Comparison of ENCODE assay signal across 1 cellular context in the genomic region with DNA sequence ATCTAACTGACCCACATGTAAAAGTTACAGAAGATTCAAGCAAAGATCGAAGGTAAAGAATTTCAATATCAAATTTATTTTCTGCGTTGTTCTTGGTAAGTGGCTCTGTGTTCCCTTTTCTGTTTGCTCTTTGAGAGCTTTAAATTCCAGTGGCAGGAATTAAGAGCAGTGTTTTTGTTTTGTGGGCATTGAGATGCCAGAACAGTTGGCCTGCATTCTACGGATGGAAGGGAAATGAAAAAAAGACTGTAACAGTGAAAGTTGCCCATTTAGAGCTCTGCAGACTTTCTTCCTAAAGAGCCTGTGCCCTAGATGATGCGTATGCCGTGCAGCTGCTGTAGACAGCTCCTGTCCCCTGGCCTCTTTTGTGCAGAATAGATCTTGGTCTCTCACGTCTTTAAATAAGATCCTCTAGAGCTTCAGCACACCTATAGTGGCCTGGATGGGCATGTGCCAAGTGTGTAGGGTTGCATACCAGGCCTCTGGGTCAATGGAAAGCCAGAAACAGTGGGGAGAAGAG.
A peak's percentile ranks its signal among the peaks of the same experiment; 100 is the strongest.
TF ChIP-seq lines count a peak whose summit lies in the region.

No MANE protein-coding gene starts in this region.

TF ChIP-seq in K562, 482 proteins besides CTCF, POLR2A, EP300 and RAD21:
- TF ChIP-seq, protein P1, sequence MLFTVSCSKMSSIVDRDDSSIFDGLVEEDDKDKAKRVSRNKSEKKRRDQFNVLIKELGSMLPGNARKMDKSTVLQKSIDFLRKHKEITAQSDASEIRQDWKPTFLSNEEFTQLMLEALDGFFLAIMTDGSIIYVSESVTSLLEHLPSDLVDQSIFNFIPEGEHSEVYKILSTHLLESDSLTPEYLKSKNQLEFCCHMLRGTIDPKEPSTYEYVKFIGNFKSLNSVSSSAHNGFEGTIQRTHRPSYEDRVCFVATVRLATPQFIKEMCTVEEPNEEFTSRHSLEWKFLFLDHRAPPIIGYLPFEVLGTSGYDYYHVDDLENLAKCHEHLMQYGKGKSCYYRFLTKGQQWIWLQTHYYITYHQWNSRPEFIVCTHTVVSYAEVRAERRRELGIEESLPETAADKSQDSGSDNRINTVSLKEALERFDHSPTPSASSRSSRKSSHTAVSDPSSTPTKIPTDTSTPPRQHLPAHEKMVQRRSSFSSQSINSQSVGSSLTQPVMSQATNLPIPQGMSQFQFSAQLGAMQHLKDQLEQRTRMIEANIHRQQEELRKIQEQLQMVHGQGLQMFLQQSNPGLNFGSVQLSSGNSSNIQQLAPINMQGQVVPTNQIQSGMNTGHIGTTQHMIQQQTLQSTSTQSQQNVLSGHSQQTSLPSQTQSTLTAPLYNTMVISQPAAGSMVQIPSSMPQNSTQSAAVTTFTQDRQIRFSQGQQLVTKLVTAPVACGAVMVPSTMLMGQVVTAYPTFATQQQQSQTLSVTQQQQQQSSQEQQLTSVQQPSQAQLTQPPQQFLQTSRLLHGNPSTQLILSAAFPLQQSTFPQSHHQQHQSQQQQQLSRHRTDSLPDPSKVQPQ (CRISPR knock-in tag; IDR thresholded peaks at IDR 0.05; ENCODE audit: borderline replicate concordance), result no peak
- no peak for TF ChIP-seq DIDO1 (tag; IDR thresholded peaks at IDR 0.05; ENCODE audit: low read depth)
- TF ChIP-seq, protein P2, sequence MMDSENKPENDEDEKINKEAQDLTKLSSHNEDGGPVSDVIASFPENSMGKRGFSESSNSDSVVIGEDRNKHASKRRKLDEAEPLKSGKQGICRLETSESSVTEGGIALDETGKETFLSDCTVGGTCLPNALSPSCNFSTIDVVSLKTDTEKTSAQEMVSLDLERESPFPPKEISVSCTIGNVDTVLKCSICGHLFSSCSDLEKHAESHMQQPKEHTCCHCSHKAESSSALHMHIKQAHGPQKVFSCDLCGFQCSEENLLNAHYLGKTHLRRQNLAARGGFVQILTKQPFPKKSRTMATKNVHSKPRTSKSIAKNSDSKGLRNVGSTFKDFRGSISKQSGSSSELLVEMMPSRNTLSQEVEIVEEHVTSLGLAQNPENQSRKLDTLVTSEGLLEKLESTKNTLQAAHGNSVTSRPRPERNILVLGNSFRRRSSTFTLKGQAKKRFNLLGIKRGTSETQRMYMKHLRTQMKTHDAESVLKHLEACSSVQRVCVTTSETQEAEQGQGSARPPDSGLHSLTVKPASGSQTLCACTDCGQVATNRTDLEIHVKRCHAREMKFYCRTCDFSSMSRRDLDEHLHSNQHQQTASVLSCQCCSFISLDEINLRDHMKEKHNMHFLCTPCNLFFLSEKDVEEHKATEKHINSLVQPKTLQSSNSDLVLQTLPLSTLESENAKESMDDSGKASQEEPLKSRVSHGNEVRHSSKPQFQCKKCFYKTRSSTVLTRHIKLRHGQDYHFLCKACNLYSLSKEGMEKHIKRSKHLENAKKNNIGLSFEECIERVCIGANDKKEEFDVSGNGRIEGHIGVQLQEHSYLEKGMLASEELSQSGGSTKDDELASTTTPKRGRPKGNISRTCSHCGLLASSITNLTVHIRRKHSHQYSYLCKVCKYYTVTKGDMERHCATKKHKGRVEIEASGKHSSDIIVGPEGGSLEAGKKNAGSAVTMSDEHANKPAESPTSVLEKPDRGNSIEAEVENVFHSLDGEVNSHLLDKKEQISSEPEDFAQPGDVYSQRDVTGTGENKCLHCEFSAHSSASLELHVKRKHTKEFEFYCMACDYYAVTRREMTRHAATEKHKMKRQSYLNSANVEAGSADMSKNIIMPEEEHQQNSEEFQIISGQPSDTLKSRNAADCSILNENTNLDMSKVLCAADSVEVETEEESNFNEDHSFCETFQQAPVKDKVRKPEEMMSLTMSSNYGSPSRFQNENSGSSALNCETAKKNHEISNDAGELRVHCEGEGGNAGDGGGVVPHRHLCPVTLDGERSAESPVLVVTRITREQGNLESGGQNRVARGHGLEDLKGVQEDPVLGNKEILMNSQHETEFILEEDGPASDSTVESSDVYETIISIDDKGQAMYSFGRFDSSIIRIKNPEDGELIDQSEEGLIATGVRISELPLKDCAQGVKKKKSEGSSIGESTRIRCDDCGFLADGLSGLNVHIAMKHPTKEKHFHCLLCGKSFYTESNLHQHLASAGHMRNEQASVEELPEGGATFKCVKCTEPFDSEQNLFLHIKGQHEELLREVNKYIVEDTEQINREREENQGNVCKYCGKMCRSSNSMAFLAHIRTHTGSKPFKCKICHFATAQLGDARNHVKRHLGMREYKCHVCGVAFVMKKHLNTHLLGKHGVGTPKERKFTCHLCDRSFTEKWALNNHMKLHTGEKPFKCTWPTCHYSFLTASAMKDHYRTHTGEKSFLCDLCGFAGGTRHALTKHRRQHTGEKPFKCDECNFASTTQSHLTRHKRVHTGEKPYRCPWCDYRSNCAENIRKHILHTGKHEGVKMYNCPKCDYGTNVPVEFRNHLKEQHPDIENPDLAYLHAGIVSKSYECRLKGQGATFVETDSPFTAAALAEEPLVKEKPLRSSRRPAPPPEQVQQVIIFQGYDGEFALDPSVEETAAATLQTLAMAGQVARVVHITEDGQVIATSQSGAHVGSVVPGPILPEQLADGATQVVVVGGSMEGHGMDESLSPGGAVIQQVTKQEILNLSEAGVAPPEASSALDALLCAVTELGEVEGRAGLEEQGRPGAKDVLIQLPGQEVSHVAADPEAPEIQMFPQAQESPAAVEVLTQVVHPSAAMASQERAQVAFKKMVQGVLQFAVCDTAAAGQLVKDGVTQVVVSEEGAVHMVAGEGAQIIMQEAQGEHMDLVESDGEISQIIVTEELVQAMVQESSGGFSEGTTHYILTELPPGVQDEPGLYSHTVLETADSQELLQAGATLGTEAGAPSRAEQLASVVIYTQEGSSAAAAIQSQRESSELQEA (IDR thresholded peaks at IDR 0.05; ENCODE audit: low read depth), result 0 out of 2 replicates have a peak, but pooled peaks have one; percentile 28
